ENCODE assay signal across 7 cellular contexts in genomic region chr3:12340506-12340905, GRCh38. TPM values are rescaled to one million over a fixed set of nuclear protein-coding genes. Genes with fewer than 3 reads are reported as not detected.
"Had no signal": no experiment of that assay in that cellular context is flagged by ENCODE, and none has a peak within 500 bp of the region (broad histone marks: within the 10 kb centered on the region; RNA-seq: fewer than 3 reads in every experiment).

No MANE protein-coding gene starts in this region.

- ATAC-seq: GM23338, K562 had no signal

- DNase-seq: H9, HCEC 1CT, HFFc6, IMR-90 had no signal

- H3K4me2 ChIP-seq: GM23338 had no signal

- H2AFZ ChIP-seq: GM23338 had no signal

- H3K4me3 ChIP-seq: GM23338, K562 had no signal

RNA-seq across cellular contexts. Expression of gene PPARG, which starts 51.6 kb away (rescaled TPM):
- total RNA-seq: H1, K562 had no signal
- polyA plus RNA-seq: K562 had no signal
